ENCODE assay signal across 17 cellular contexts in the genomic region with DNA sequence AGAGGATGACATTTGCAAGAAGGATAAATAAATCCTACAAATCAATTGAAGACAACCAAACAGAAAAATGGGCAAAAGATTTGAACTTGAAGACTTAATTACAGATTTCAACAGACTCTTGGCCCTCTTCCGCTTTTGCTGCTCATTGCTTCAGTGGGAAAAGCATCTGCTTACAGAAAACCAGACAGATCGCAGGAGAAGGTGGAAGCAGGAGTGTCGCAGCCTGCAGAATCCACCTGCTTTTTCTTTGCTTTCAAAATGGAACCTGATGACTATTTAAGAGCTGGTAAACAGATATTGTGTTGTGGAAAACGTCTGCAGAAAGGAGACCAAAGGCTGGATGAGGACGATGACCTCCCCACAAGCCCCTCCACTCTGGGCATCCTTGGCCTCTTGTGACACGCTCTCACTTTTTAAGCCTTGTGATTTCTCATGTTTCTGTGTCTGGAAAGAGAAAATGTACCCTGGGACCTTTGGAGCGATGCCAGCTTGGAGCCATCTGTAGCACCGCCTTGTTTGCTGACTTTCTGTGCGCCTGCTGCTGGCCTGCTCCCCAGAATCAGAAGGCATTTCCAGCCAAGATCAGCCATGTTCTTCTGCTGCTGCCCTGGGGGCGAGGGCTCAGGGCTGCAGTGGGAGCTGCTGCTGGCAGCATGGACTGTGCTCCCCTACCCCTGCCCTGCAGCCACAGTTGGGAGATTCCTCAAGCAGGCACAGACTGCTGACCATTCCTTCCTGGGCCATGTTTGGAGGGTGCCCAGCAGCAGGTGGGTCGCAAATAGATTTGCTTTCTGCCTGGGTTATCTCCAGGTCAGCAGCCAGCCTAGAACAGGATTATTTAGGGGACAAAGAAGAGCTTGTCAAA. TPM values are rescaled to one million over a fixed set of nuclear protein-coding genes. Genes with fewer than 3 reads are reported as not detected.
DNase-seq lines count a peak whose midpoint lies in the region; ATAC-seq and TF ChIP-seq lines count a peak whose summit lies in the region.
"Had no signal": no experiment of that assay in that cellular context is flagged by ENCODE, and none has a peak within 500 bp of the region (broad histone marks: within the 10 kb centered on the region; RNA-seq: fewer than 3 reads in every experiment).

No MANE protein-coding gene starts in this region.

- no peak for TF ChIP-seq CTCF in WTC11 (IDR thresholded peaks at IDR 0.05)

- H3K27me3 Mint-ChIP-seq in WTC11 (ENCODE audit: low read depth) = peaks cover 4% of the 10 kb centered on the region; the same call in 1 of the 2 replicates
- peaks cover 20% of the 10 kb centered on the region for H3K27me3 Mint-ChIP-seq in activated T-helper 1 cell treated with anti-CD3 and anti-CD28 coated beads, Interleukin-12 subunit alpha, Interleukin-12 subunit beta, Interleukin-2, Interleukin-4 antibody, amounts not matched to agents 30 ng/mL and 10 ng/mL and 1 ng/mL, durations not matched to agents 14 hours and 24 hours and 36 hours (ENCODE audit: insufficient read depth)

- intact Hi-C loops in activated T-helper 1 cell treated with anti-CD3 and anti-CD28 coated beads, Interleukin-12 subunit alpha, Interleukin-12 subunit beta, Interleukin-2, Interleukin-4 antibody, amounts not matched to agents 30 ng/mL and 10 ng/mL and 1 ng/mL, durations not matched to agents 14 hours and 24 hours and 36 hours (cut with micrococcal nuclease) = no loop called here

- H3K4me3 Mint-ChIP-seq in WTC11 = no peak overlapping the region
- H3K4me3 Mint-ChIP-seq in activated T-helper 1 cell treated with anti-CD3 and anti-CD28 coated beads, Interleukin-12 subunit alpha, Interleukin-12 subunit beta, Interleukin-2, Interleukin-4 antibody, amounts not matched to agents 30 ng/mL and 10 ng/mL and 1 ng/mL, durations not matched to agents 14 hours and 24 hours and 36 hours = no peak overlapping the region
- H3K4me3 Mint-ChIP-seq: activated naive CD4-positive, alpha-beta T cell treated with anti-CD3 and anti-CD28 coated beads, Interleukin-2, amount 10 ng/mL, durations not matched to agents 7 days and 5 days had no signal

- H3K27me3 ChIP-seq in layer of hippocampus (ENCODE audit: control insufficient read depth, insufficient read depth, low read length) = no peaks in the 10 kb centered on the region
- H3K27me3 ChIP-seq: left lung, suprapubic skin had no signal

- H3K36me3 Mint-ChIP-seq in WTC11 = no peaks in the 10 kb centered on the region
- H3K36me3 Mint-ChIP-seq in activated T-helper 1 cell treated with anti-CD3 and anti-CD28 coated beads, Interleukin-12 subunit alpha, Interleukin-12 subunit beta, Interleukin-2, Interleukin-4 antibody, amounts not matched to agents 30 ng/mL and 10 ng/mL and 1 ng/mL, durations not matched to agents 14 hours and 24 hours and 36 hours (ENCODE audit: low read depth) = no peaks in the 10 kb centered on the region
- H3K36me3 Mint-ChIP-seq: activated naive CD4-positive, alpha-beta T cell treated with anti-CD3 and anti-CD28 coated beads, Interleukin-2, amount 10 ng/mL, durations not matched to agents 7 days and 5 days had no signal

- no peaks in the 10 kb centered on the region for H3K4me1 Mint-ChIP-seq in WTC11
- H3K4me1 Mint-ChIP-seq in activated T-helper 1 cell treated with anti-CD3 and anti-CD28 coated beads, Interleukin-12 subunit alpha, Interleukin-12 subunit beta, Interleukin-2, Interleukin-4 antibody, amounts not matched to agents 30 ng/mL and 10 ng/mL and 1 ng/mL, durations not matched to agents 14 hours and 24 hours and 36 hours (ENCODE audit: low read depth) = no peaks in the 10 kb centered on the region
- H3K4me1 Mint-ChIP-seq: activated naive CD4-positive, alpha-beta T cell treated with anti-CD3 and anti-CD28 coated beads, Interleukin-2, amount 10 ng/mL, durations not matched to agents 7 days and 5 days had no signal

- ATAC-seq in WTC11 (no peak), GM18502 (IDR thresholded peaks at IDR 0.05; ENCODE audit: poor library complexity, unreplicated experiment) (no peak), HG02970 (IDR thresholded peaks at IDR 0.05; ENCODE audit: low FRiP score, unreplicated experiment) (no peak)
- ATAC-seq: left lung had no signal

- H3K27ac Mint-ChIP-seq in WTC11 = no peak overlapping the region
- H3K27ac Mint-ChIP-seq in activated T-helper 1 cell treated with anti-CD3 and anti-CD28 coated beads, Interleukin-12 subunit alpha, Interleukin-12 subunit beta, Interleukin-2, Interleukin-4 antibody, amounts not matched to agents 30 ng/mL and 10 ng/mL and 1 ng/mL, durations not matched to agents 14 hours and 24 hours and 36 hours = no peak overlapping the region
- H3K27ac Mint-ChIP-seq: activated naive CD4-positive, alpha-beta T cell treated with anti-CD3 and anti-CD28 coated beads, Interleukin-2, amount 10 ng/mL, durations not matched to agents 7 days and 5 days had no signal

- peak; percentile 67 for DNase-seq in Ammon's horn (ENCODE audit: low spot score)
- DNase-seq in NCI-H2029 (lab: John Stamatoyannopoulos, UW) = peak; percentile 71
- no peak for DNase-seq in WTC11 (ENCODE audit: low spot score)
- no peak for DNase-seq in activated T-helper 1 cell treated with anti-CD3 and anti-CD28 coated beads, Interleukin-12 subunit alpha, Interleukin-12 subunit beta, Interleukin-2, Interleukin-4 antibody, amounts not matched to agents 30 ng/mL and 10 ng/mL and 1 ng/mL, durations not matched to agents 14 hours and 24 hours and 36 hours (ENCODE audit: low spot score)
- no peak for DNase-seq in T-helper 2 cell
- DNase-seq: activated CD4-positive, alpha-beta T cell treated with anti-CD3 and anti-CD28 coated beads, Interleukin-2, amount 50 U/mL, for 4 hours; activated naive CD4-positive, alpha-beta T cell treated with anti-CD3 and anti-CD28 coated beads, Interleukin-2, amount 10 ng/mL, durations not matched to agents 7 days and 5 days; EL; left lung had no signal

- H3K9me3 Mint-ChIP-seq in WTC11 = no peaks in the 10 kb centered on the region
- H3K9me3 Mint-ChIP-seq in activated T-helper 1 cell treated with anti-CD3 and anti-CD28 coated beads, Interleukin-12 subunit alpha, Interleukin-12 subunit beta, Interleukin-2, Interleukin-4 antibody, amounts not matched to agents 30 ng/mL and 10 ng/mL and 1 ng/mL, durations not matched to agents 14 hours and 24 hours and 36 hours = no peaks in the 10 kb centered on the region
- H3K9me3 Mint-ChIP-seq: activated naive CD4-positive, alpha-beta T cell treated with anti-CD3 and anti-CD28 coated beads, Interleukin-2, amount 10 ng/mL, durations not matched to agents 7 days and 5 days had no signal

- POLR2A ChIA-PET in WTC11 (lab: Charles Lee) = no interaction called here

- H3K27ac ChIP-seq in layer of hippocampus (ENCODE audit: low read depth, low read length) = peak overlapping the region; percentile 75
- H3K27ac ChIP-seq: coronary artery, left lung, suprapubic skin had no signal

- CTCF ChIA-PET in WTC11 (lab: Charles Lee) = interaction anchor here (0.9 to 3.0 kb wide), 2 partner anchors 11 to 14 kb away, joined by 7 to 10 read pairs; a partner anchor contains a TSS

TF ChIP-seq in WTC11, 78 proteins besides CTCF, POLR2A, EP300 and RAD21:
- TF ChIP-seq SOX15 (CRISPR knock-in tag; IDR thresholded peaks at IDR 0.05) (no peak), GABPB1 (CRISPR knock-in tag; IDR thresholded peaks at IDR 0.05) (peak; percentile 10; the same call in 1 of the 2 replicates), ZNF232 (CRISPR knock-in tag; IDR thresholded peaks at IDR 0.05) (no peak), SMAD3 (CRISPR knock-in tag; IDR thresholded peaks at IDR 0.05; ENCODE audit: borderline replicate concordance) (no peak), IRF2 (CRISPR knock-in tag; IDR thresholded peaks at IDR 0.05; ENCODE audit: borderline replicate concordance, low read depth) (no peak), ZNF317 (CRISPR knock-in tag; IDR thresholded peaks at IDR 0.05; ENCODE audit: borderline replicate concordance, low read depth) (no peak), ZNF423 (CRISPR knock-in tag; IDR thresholded peaks at IDR 0.05) (no peak)

RNA-seq across cellular contexts. Expression of a gene that starts 3.6 kb away (rescaled TPM):
- not detected in 3 replicates for total RNA-seq in WTC11 (2021)
- total RNA-seq in activated T-helper 1 cell treated with anti-CD3 and anti-CD28 coated beads, Interleukin-12 subunit alpha, Interleukin-12 subunit beta, Interleukin-2, Interleukin-4 antibody, amounts not matched to agents 30 ng/mL and 10 ng/mL and 1 ng/mL, durations not matched to agents 14 hours and 24 hours and 36 hours = not detected in 2 replicates
- total RNA-seq: fibroblast of villous mesenchyme, HT1080, left lung, osteoblast, suprapubic skin had no signal

RNA-seq across cellular contexts. Expression of a gene that starts 14.6 kb away (rescaled TPM):
- 12.9 to 15.1 TPM (median 13.3 TPM) in 3 replicates for total RNA-seq in WTC11 (2021)
- 14.0 and 15.5 TPM in 2 replicates for total RNA-seq in activated T-helper 1 cell treated with anti-CD3 and anti-CD28 coated beads, Interleukin-12 subunit alpha, Interleukin-12 subunit beta, Interleukin-2, Interleukin-4 antibody, amounts not matched to agents 30 ng/mL and 10 ng/mL and 1 ng/mL, durations not matched to agents 14 hours and 24 hours and 36 hours

RNA-seq across cellular contexts. Expression of a gene that starts 16.8 kb away (rescaled TPM):
- not detected in 3 replicates for total RNA-seq in WTC11 (2021)
- not detected in 2 replicates for total RNA-seq in activated T-helper 1 cell treated with anti-CD3 and anti-CD28 coated beads, Interleukin-12 subunit alpha, Interleukin-12 subunit beta, Interleukin-2, Interleukin-4 antibody, amounts not matched to agents 30 ng/mL and 10 ng/mL and 1 ng/mL, durations not matched to agents 14 hours and 24 hours and 36 hours
- total RNA-seq: fibroblast of villous mesenchyme, HT1080, left lung, osteoblast, suprapubic skin had no signal

RNA-seq across cellular contexts. Expression of a gene that starts 55.0 kb away (rescaled TPM):
- total RNA-seq in WTC11 (2021) = not detected in 3 replicates
- not detected in 2 replicates for total RNA-seq in activated T-helper 1 cell treated with anti-CD3 and anti-CD28 coated beads, Interleukin-12 subunit alpha, Interleukin-12 subunit beta, Interleukin-2, Interleukin-4 antibody, amounts not matched to agents 30 ng/mL and 10 ng/mL and 1 ng/mL, durations not matched to agents 14 hours and 24 hours and 36 hours
- total RNA-seq: fibroblast of villous mesenchyme, HT1080, left lung, osteoblast, suprapubic skin had no signal

Comparison
In these comparisons a context has a peak if more than half of its experiments do, and no peak if none do; other contexts are left out.
1. DNase-seq: peak in Ammon's horn (single experiment) and NCI-H2029 (single experiment); none in WTC11 (single experiment), activated T-helper 1 cell treated with anti-CD3 and anti-CD28 coated beads, Interleukin-12 subunit alpha, Interleukin-12 subunit beta, Interleukin-2, Interleukin-4 antibody, amounts not matched to agents 30 ng/mL and 10 ng/mL and 1 ng/mL, durations not matched to agents 14 hours and 24 hours and 36 hours (single experiment) and T-helper 2 cell (0 of 5).